8 cellular contexts compared by ENCODE assay signal in genomic region chr3:12993022-12993622, GRCh38.
DNase-seq lines count a peak whose midpoint lies in the region; ATAC-seq and TF ChIP-seq lines count a peak whose summit lies in the region.

No MANE protein-coding gene starts in this region.

- H3K27me3 ChIP-seq in H9 (ENCODE audit: insufficient read depth, low read length), result no peaks in the 10 kb centered on the region; the same call in 1 of the 2 replicates
- peaks cover 10% of the 10 kb centered on the region for H3K27me3 ChIP-seq in iPS-15b (ENCODE audit: control insufficient read depth, insufficient read depth, low read length)

- no peaks in the 10 kb centered on the region for H3K36me3 ChIP-seq in iPS-15b (ENCODE audit: control insufficient read depth, insufficient read depth, low read length)

- H3K23ac ChIP-seq in H9 (ENCODE audit: insufficient read length, low read depth, low read length), result no peak overlapping the region

- H3K4ac ChIP-seq in H9 (ENCODE audit: low read depth, low read length), result no peak overlapping the region

- H3K14ac ChIP-seq in H9 (ENCODE audit: insufficient read depth, low read length), result peak overlapping the region; percentile 58; the same call in 1 of the 2 replicates

- H3K36me3 Mint-ChIP-seq in H9 (ENCODE audit: insufficient read depth in 1 of 3, low read depth in 3 of 3), result no peaks in the 10 kb centered on the region; a peak in 1 of 7 replicates
- H3K36me3 Mint-ChIP-seq in activated T-helper 17 cell treated with anti-CD3 and anti-CD28 coated beads, Interleukin-2, amount 50 U/mL, for 72 hours (ENCODE audit: low read depth), result peaks cover 33% of the 10 kb centered on the region
- peaks cover 11% of the 10 kb centered on the region for H3K36me3 Mint-ChIP-seq in stimulated activated memory B cell treated with anti-CD40 and anti-IgM and Interleukin-4, amounts not matched to agents 10 μg/mL and 1 μg/mL and 100 μg/mL, for 72 hours

- H3K27me3 Mint-ChIP-seq in H9 (ENCODE audit: low read depth), result peaks cover 49% of the 10 kb centered on the region
- H3K27me3 Mint-ChIP-seq in activated T-helper 17 cell treated with anti-CD3 and anti-CD28 coated beads, Interleukin-2, amount 50 U/mL, for 72 hours, result no peaks in the 10 kb centered on the region
- no peaks in the 10 kb centered on the region for H3K27me3 Mint-ChIP-seq in stimulated activated memory B cell treated with anti-CD40 and anti-IgM and Interleukin-4, amounts not matched to agents 10 μg/mL and 1 μg/mL and 100 μg/mL, for 72 hours

- H3K9me3 ChIP-seq in H9 (ENCODE audit: control insufficient read depth, low read depth, low read length) (no peaks in the 10 kb centered on the region), iPS-15b (ENCODE audit: control insufficient read depth, insufficient read depth, low read length) (no peaks in the 10 kb centered on the region)

- H3K4me2 ChIP-seq in H9 (ENCODE audit: insufficient read depth, insufficient read length, low read length), result peak overlapping the region; percentile 51

- H3K4me3 Mint-ChIP-seq in H9, result peak overlapping the region; percentile 61 to 76
- peak overlapping the region; percentile 55 for H3K4me3 Mint-ChIP-seq in activated T-helper 17 cell treated with anti-CD3 and anti-CD28 coated beads, Interleukin-2, amount 50 U/mL, for 72 hours
- peak overlapping the region; percentile 56 for H3K4me3 Mint-ChIP-seq in stimulated activated memory B cell treated with anti-CD40 and anti-IgM and Interleukin-4, amounts not matched to agents 10 μg/mL and 1 μg/mL and 100 μg/mL, for 72 hours

- 0 out of 2 replicates have a peak, but pooled peaks cover 3% of the 10 kb centered on the region for H3K4me1 ChIP-seq in H9 (ENCODE audit: insufficient read depth, low read length)
- peaks cover 5% of the 10 kb centered on the region for H3K4me1 ChIP-seq in iPS-15b (ENCODE audit: control insufficient read depth, insufficient read depth, low read length)

- peak overlapping the region; percentile 2 for H3K9ac ChIP-seq in H9 (ENCODE audit: extremely low read depth, insufficient read length, low read length)
- H3K9ac ChIP-seq in iPS-15b (ENCODE audit: low read depth, low read length), result peak overlapping the region; percentile 65

- H3T11ph ChIP-seq in H9 (ENCODE audit: low read length), result no peak overlapping the region

- no peak overlapping the region for H4K8ac ChIP-seq in H9 (replicated peaks; ENCODE audit: insufficient read length, low read depth, low read length)

- H3K56ac ChIP-seq in H9 (ENCODE audit: insufficient read length, low read depth, low read length), result no peak overlapping the region

- H2BK120ac ChIP-seq in H9 (ENCODE audit: low read depth, low read length, poor library complexity, severe bottlenecking), result no peak overlapping the region

- no peak overlapping the region for H4K5ac ChIP-seq in H9 (ENCODE audit: insufficient read length, low read depth, low read length)

- ATAC-seq in activated T-helper 17 cell treated with anti-CD3 and anti-CD28 coated beads, Interleukin-2, amount 50 U/mL, for 72 hours (replicated peaks), result no peak
- ATAC-seq in stimulated activated memory B cell treated with anti-CD40 and anti-IgM and Interleukin-4, amounts not matched to agents 10 μg/mL and 1 μg/mL and 100 μg/mL, for 72 hours, result no peak
- ATAC-seq in GM18520 (IDR thresholded peaks at IDR 0.05; ENCODE audit: unreplicated experiment), result no peak
- ATAC-seq in HG03439 (IDR thresholded peaks at IDR 0.05; ENCODE audit: unreplicated experiment), result no peak

- H2BK15ac ChIP-seq in H9 (ENCODE audit: low read depth, low read length), result no peak overlapping the region

- no peak overlapping the region for H2BK5ac ChIP-seq in H9 (ENCODE audit: insufficient read length, low read length)

- H3K23me2 ChIP-seq in H9 (ENCODE audit: insufficient read length, low read depth, low read length, poor library complexity, severe bottlenecking), result peaks cover 11% of the 10 kb centered on the region

- H2BK12ac ChIP-seq in H9 (ENCODE audit: insufficient read length, low read depth, low read length), result no peak overlapping the region

- no peak overlapping the region for H3K27ac ChIP-seq in H9 (ENCODE audit: insufficient read length, low read depth, low read length)

- H3K4me3 ChIP-seq in iPS-15b (ENCODE audit: low read depth, low read length), result peak overlapping the region; percentile 75

- no peak overlapping the region for H2BK20ac ChIP-seq in H9 (ENCODE audit: low read depth, low read length, poor library complexity, severe bottlenecking)

- H4K91ac ChIP-seq in H9 (ENCODE audit: insufficient read length, low read depth, low read length), result no peak overlapping the region

- no peaks in the 10 kb centered on the region for H4K20me1 ChIP-seq in H9 (ENCODE audit: control insufficient read depth, insufficient read depth, insufficient read length)

- DNase-seq in H9 (peak; percentile 84), NCI-H2107 treated with DMSO at 0.1 percent for 48 hours (lab: John Stamatoyannopoulos, UW; ENCODE audit: unreplicated experiment) (no peak)
- DNase-seq in activated CD4-positive, alpha-beta T cell treated with anti-CD3 and anti-CD28 coated beads for 4 hours, result no peak

- no peak overlapping the region for H3K18ac ChIP-seq in H9 (ENCODE audit: insufficient read length, low read depth, low read length)

- WGBS in H9 (ENCODE audit: extremely low coverage, insufficient read length, low lambda C conversion rate), result no CpG with 5 or more reads among the region's 27 CpGs

- H2AFZ ChIP-seq in H9 (ENCODE audit: low read length), result no peak overlapping the region

- no peak overlapping the region for H3K27ac Mint-ChIP-seq in H9
- H3K27ac Mint-ChIP-seq in activated T-helper 17 cell treated with anti-CD3 and anti-CD28 coated beads, Interleukin-2, amount 50 U/mL, for 72 hours, result no peak overlapping the region
- H3K27ac Mint-ChIP-seq in stimulated activated memory B cell treated with anti-CD40 and anti-IgM and Interleukin-4, amounts not matched to agents 10 μg/mL and 1 μg/mL and 100 μg/mL, for 72 hours, result peak overlapping the region; percentile 19

- H2AK5ac ChIP-seq in H9 (ENCODE audit: insufficient read length, low read length), result no peak overlapping the region

- no peaks in the 10 kb centered on the region for H3K9me3 Mint-ChIP-seq in H9
- H3K9me3 Mint-ChIP-seq in activated T-helper 17 cell treated with anti-CD3 and anti-CD28 coated beads, Interleukin-2, amount 50 U/mL, for 72 hours, result no peaks in the 10 kb centered on the region
- no peaks in the 10 kb centered on the region for H3K9me3 Mint-ChIP-seq in stimulated activated memory B cell treated with anti-CD40 and anti-IgM and Interleukin-4, amounts not matched to agents 10 μg/mL and 1 μg/mL and 100 μg/mL, for 72 hours

- H3K4me1 Mint-ChIP-seq in H9, result peaks cover 10 to 14% of the 10 kb centered on the region in 2 experiments
- H3K4me1 Mint-ChIP-seq in activated T-helper 17 cell treated with anti-CD3 and anti-CD28 coated beads, Interleukin-2, amount 50 U/mL, for 72 hours, result peaks cover 36% of the 10 kb centered on the region
- H3K4me1 Mint-ChIP-seq in stimulated activated memory B cell treated with anti-CD40 and anti-IgM and Interleukin-4, amounts not matched to agents 10 μg/mL and 1 μg/mL and 100 μg/mL, for 72 hours, result peaks cover 84% of the 10 kb centered on the region

- no peaks in the 10 kb centered on the region for H3K79me2 ChIP-seq in H9 (ENCODE audit: insufficient read depth, low read length)

- no peaks in the 10 kb centered on the region for H3K79me1 ChIP-seq in H9 (ENCODE audit: insufficient read depth, low read depth, low read length, poor library complexity, severe bottlenecking)

- TF ChIP-seq CTCF in H9 (conservative IDR thresholded peaks at IDR 0.05), result no peak; the same call in 1 of the 3 replicates
